8 cellular contexts compared by ENCODE assay signal in the genomic region with DNA sequence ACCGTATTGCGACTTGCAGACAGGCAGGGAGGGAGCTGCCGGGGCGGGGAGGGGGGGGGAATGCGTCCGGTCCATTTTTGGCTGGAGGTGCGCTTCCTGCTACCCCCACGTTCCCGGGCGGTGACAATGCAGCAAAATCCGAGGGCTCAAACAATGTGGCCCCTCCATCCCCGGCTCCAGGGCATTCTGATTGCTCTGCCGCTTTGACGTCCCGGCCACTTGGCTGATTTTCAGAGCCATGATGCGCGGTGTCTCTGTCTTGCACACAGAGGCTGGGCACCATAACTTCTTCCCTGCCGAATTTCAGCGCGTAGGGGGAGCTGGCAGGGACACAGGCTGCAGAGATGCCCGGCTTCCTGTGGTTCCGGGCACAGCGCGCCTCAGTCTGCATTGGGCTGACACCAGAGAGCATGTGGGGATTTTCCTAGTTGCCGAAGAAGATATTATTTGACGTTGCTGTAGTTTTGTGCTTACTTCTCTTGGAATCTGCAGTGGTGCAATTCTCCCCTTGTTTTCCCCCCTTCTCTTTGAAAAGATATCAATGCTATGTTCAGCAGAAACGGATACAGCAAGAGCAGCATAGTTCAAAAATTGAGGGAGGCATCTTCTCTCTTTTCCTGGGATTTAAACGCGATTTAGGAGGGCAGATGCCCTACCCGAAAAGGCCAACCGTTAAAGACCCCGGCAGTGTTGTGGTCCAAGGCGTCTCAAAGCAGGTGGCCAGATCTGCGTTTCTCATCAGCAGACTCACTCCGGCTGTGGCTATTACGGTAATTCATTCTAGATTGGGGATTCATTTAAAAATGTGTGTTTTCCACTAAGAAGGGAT. TPM values are rescaled to one million over a fixed set of nuclear protein-coding genes. Genes with fewer than 3 reads are reported as not detected.
DNase-seq lines count a peak whose midpoint lies in the region; ATAC-seq and TF ChIP-seq lines count a peak whose summit lies in the region.
"Had no signal": no experiment of that assay in that cellular context is flagged by ENCODE, and none has a peak within 500 bp of the region (broad histone marks: within the 10 kb centered on the region; RNA-seq: fewer than 3 reads in every experiment).

No MANE protein-coding gene starts in this region.

- no peaks in the 10 kb centered on the region for H3K9me2 ChIP-seq in GM23338 (ENCODE audit: insufficient read depth)

- peak overlapping the region; percentile 82 for H3K4me3 Mint-ChIP-seq in GM23338
- peak overlapping the region; percentile 94 for H3K4me3 Mint-ChIP-seq in glutamatergic neuron (ENCODE audit: unreplicated experiment)

- H3K36me3 Mint-ChIP-seq in GM23338 (ENCODE audit: low read depth) = no peaks in the 10 kb centered on the region
- no peaks in the 10 kb centered on the region for H3K36me3 Mint-ChIP-seq in glutamatergic neuron (ENCODE audit: unreplicated experiment)

- H3K79me2 ChIP-seq in GM23338 (replicated peaks; ENCODE audit: insufficient read depth) = peaks cover 25% of the 10 kb centered on the region

- no peak overlapping the region for H3K27ac ChIP-seq in GM23338 (ENCODE audit: low read depth)

- H3K9me3 Mint-ChIP-seq in GM23338 (no peaks in the 10 kb centered on the region), glutamatergic neuron (ENCODE audit: unreplicated experiment) (peaks cover 14% of the 10 kb centered on the region)

- H3K36me3 ChIP-seq in GM23338 (ENCODE audit: insufficient read depth) = no peaks in the 10 kb centered on the region

- H4K20me1 ChIP-seq in GM23338 (replicated peaks; ENCODE audit: insufficient read depth) = no peaks in the 10 kb centered on the region

- ATAC-seq in GM23338 (peak; percentile 9), SK-N-SH treated with all-trans-retinoic acid at 6 μM for 48 hours (peak; percentile 32), sciatic nerve (peak; percentile 24), GM21786 (IDR thresholded peaks at IDR 0.05; ENCODE audit: unreplicated experiment) (no peak), HG03520 (IDR thresholded peaks at IDR 0.05; ENCODE audit: unreplicated experiment) (no peak), GM19023 (IDR thresholded peaks at IDR 0.05; ENCODE audit: unreplicated experiment) (no peak)

- peak overlapping the region; percentile 78 for H3K4me3 ChIP-seq in GM23338

- H2AFZ ChIP-seq in GM23338 = peak overlapping the region; percentile 74

- H3K4me1 Mint-ChIP-seq in GM23338 (peaks cover 60% of the 10 kb centered on the region), glutamatergic neuron (ENCODE audit: low read depth, unreplicated experiment) (peaks cover 30% of the 10 kb centered on the region)

- H3K27me3 ChIP-seq in GM23338 (ENCODE audit: insufficient read depth) = peaks cover 20% of the 10 kb centered on the region

- H3K27ac Mint-ChIP-seq in GM23338 (no peak overlapping the region), glutamatergic neuron (ENCODE audit: unreplicated experiment) (peak overlapping the region; percentile 94)

- H3K27me3 Mint-ChIP-seq in GM23338 (ENCODE audit: insufficient read depth, low read depth, poor library complexity) = peaks cover 14% of the 10 kb centered on the region
- peaks cover 16% of the 10 kb centered on the region for H3K27me3 Mint-ChIP-seq in glutamatergic neuron (ENCODE audit: unreplicated experiment)

- intact Hi-C loops in sciatic nerve (cut with DNase I) = loop anchor here (5.0 kb wide), 1 partner anchor 147 kb away; no protein-coding TSS in a partner anchor

- peak overlapping the region; percentile 96 for H3K4me2 ChIP-seq in GM23338

- no peak for DNase-seq in GM23338 (ENCODE audit: low spot score)
- peak; percentile 38 for DNase-seq in glutamatergic neuron
- no peak for DNase-seq in sciatic nerve (ENCODE audit: low spot score)

- peaks cover 48% of the 10 kb centered on the region for H3K4me1 ChIP-seq in GM23338 (ENCODE audit: insufficient read depth)

- H3F3A ChIP-seq in GM23338 (replicated peaks; ENCODE audit: low read depth) = no peaks in the 10 kb centered on the region; the same call in 1 of the 2 replicates

- no peak for TF ChIP-seq CTCF in GM23338 (conservative IDR thresholded peaks at IDR 0.05; ENCODE audit: low read depth in 2 of 2)
- no peak for TF ChIP-seq CTCF in glutamatergic neuron (IDR thresholded peaks at IDR 0.05; ENCODE audit: partially characterized antibody, unreplicated experiment)

TF ChIP-seq in GM23338, 12 proteins besides CTCF, POLR2A, EP300 and RAD21 (continues in another document):
- TF ChIP-seq STAT1 (IDR thresholded peaks at IDR 0.05; ENCODE audit: unreplicated experiment) (no peak), CREB1 (CRISPR knock-in tag; IDR thresholded peaks at IDR 0.05; ENCODE audit: low read depth) (no peak), NANOG (IDR thresholded peaks at IDR 0.05; ENCODE audit: borderline replicate concordance) (no peak), POLR2AphosphoS5 (IDR thresholded peaks at IDR 0.05; ENCODE audit: low read depth) (no peak; the same call in 1 of the 2 replicates), JUNB (IDR thresholded peaks at IDR 0.05; ENCODE audit: unreplicated experiment) (no peak)
- TF ChIP-seq, protein P1, sequence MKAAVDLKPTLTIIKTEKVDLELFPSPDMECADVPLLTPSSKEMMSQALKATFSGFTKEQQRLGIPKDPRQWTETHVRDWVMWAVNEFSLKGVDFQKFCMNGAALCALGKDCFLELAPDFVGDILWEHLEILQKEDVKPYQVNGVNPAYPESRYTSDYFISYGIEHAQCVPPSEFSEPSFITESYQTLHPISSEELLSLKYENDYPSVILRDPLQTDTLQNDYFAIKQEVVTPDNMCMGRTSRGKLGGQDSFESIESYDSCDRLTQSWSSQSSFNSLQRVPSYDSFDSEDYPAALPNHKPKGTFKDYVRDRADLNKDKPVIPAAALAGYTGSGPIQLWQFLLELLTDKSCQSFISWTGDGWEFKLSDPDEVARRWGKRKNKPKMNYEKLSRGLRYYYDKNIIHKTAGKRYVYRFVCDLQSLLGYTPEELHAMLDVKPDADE (IDR thresholded peaks at IDR 0.05) = no peak

TF ChIP-seq in SK-N-SH treated with all-trans-retinoic acid at 6 μM for 48 hours, 23 proteins besides CTCF, POLR2A, EP300 and RAD21 (continues in another document):
- TF ChIP-seq CSDC2 (CRISPR knock-in tag; IDR thresholded peaks at IDR 0.05) (no peak), OSR1 (CRISPR knock-in tag; IDR thresholded peaks at IDR 0.05) (no peak), PPARA (CRISPR knock-in tag; IDR thresholded peaks at IDR 0.05; ENCODE audit: borderline replicate concordance) (no peak), ZNF8 (CRISPR knock-in tag; IDR thresholded peaks at IDR 0.05) (no peak), ESRRG (CRISPR knock-in tag; IDR thresholded peaks at IDR 0.05) (no peak), RARB (CRISPR knock-in tag; IDR thresholded peaks at IDR 0.05) (no peak), ZFP30 (CRISPR knock-in tag; IDR thresholded peaks at IDR 0.05) (no peak), ISL1 (CRISPR knock-in tag; IDR thresholded peaks at IDR 0.05) (no peak), TOX (CRISPR knock-in tag; IDR thresholded peaks at IDR 0.05; ENCODE audit: borderline replicate concordance) (no peak)
- TF ChIP-seq, protein P2, sequence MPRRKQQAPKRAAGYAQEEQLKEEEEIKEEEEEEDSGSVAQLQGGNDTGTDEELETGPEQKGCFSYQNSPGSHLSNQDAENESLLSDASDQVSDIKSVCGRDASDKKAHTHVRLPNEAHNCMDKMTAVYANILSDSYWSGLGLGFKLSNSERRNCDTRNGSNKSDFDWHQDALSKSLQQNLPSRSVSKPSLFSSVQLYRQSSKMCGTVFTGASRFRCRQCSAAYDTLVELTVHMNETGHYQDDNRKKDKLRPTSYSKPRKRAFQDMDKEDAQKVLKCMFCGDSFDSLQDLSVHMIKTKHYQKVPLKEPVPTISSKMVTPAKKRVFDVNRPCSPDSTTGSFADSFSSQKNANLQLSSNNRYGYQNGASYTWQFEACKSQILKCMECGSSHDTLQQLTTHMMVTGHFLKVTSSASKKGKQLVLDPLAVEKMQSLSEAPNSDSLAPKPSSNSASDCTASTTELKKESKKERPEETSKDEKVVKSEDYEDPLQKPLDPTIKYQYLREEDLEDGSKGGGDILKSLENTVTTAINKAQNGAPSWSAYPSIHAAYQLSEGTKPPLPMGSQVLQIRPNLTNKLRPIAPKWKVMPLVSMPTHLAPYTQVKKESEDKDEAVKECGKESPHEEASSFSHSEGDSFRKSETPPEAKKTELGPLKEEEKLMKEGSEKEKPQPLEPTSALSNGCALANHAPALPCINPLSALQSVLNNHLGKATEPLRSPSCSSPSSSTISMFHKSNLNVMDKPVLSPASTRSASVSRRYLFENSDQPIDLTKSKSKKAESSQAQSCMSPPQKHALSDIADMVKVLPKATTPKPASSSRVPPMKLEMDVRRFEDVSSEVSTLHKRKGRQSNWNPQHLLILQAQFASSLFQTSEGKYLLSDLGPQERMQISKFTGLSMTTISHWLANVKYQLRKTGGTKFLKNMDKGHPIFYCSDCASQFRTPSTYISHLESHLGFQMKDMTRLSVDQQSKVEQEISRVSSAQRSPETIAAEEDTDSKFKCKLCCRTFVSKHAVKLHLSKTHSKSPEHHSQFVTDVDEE (CRISPR knock-in tag; IDR thresholded peaks at IDR 0.05) = no peak
- TF ChIP-seq, protein P3, sequence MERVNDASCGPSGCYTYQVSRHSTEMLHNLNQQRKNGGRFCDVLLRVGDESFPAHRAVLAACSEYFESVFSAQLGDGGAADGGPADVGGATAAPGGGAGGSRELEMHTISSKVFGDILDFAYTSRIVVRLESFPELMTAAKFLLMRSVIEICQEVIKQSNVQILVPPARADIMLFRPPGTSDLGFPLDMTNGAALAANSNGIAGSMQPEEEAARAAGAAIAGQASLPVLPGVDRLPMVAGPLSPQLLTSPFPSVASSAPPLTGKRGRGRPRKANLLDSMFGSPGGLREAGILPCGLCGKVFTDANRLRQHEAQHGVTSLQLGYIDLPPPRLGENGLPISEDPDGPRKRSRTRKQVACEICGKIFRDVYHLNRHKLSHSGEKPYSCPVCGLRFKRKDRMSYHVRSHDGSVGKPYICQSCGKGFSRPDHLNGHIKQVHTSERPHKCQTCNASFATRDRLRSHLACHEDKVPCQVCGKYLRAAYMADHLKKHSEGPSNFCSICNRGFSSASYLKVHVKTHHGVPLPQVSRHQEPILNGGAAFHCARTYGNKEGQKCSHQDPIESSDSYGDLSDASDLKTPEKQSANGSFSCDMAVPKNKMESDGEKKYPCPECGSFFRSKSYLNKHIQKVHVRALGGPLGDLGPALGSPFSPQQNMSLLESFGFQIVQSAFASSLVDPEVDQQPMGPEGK (CRISPR knock-in tag; IDR thresholded peaks at IDR 0.05; ENCODE audit: borderline replicate concordance) = no peak

RNA-seq across cellular contexts. Expression of a gene that starts 1.4 kb away (rescaled TPM):
- 19.2 and 21.8 TPM in 2 replicates for total RNA-seq in GM23338 (2014; rRNA removed; shearing (Covaris generic))
- 6.1 and 11.0 TPM in 2 replicates for polyA plus RNA-seq in GM23338 (2016; fragmentation: Nextera tagmentation; extraction: Ambion mirVana)
- 68.7 TPM for total RNA-seq in glutamatergic neuron (ENCODE audit: unreplicated experiment)
- total RNA-seq in sciatic nerve = 4.8 TPM
- total RNA-seq: activated CD8-positive, alpha-beta memory T cell treated with anti-CD3 and anti-CD28 coated beads for 36 hours had no signal

Comparison
In these comparisons a context has a peak if more than half of its experiments do, and no peak if none do; other contexts are left out.
1. ATAC-seq: peak in GM23338 (single experiment), SK-N-SH treated with all-trans-retinoic acid at 6 μM for 48 hours (single experiment) and sciatic nerve (single experiment); none in GM21786 (single experiment), HG03520 (single experiment) and GM19023 (single experiment).